31 cellular contexts compared by ENCODE assay signal in the genomic region with DNA sequence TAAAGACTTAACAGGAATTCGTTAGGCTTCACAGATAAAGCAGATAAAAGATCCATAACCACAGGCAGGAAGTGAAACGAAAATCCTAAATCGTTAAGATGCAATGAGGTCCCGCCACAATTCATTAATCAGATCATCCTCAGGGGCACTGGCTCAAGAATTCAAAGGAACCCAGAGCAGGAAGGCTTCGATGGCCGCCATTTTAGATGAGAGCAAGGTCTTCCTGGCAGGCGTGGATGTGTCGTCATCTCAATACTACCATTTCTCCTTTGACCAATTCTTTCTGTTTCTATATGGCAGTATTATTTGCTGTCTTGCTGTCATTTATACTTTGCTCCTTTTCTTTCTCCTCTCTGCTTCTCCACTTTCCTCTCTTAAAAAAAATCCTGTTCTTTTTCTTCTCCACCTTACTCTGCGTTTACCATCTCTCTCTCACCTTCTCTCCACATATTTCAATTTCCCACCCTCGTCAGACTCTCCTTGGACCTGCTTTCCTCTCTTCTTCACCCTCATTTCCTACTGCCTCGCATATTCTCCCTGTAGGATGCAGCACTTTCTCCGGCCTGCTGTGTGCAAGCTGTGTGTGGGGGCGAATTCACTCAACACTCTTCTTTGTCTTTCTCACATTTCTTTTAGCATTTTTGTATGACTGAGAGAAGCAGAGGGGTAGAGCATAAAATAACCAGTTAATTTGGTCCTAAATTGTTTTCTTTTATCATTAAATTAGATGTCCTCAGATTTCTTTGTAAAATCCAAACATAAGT. TPM values are rescaled to one million over a fixed set of nuclear protein-coding genes. Genes with fewer than 3 reads are reported as not detected.
"Had no signal": no experiment of that assay in that cellular context is flagged by ENCODE, and none has a peak within 500 bp of the region (broad histone marks: within the 10 kb centered on the region; RNA-seq: fewer than 3 reads in every experiment).

No MANE protein-coding gene starts in this region.

- H3K4me1 Mint-ChIP-seq: activated B cell treated with CpG ODN at 0.5 μM for 24 hours; activated CD8-positive, alpha-beta memory T cell treated with anti-CD3 and anti-CD28 coated beads, Interleukin-2, amount 10 ng/mL, durations not matched to agents 7 days and 5 days; activated naive CD8-positive, alpha-beta T cell treated with anti-CD3 and anti-CD28 coated beads, Interleukin-2, amount 10 ng/mL, durations not matched to agents 7 days and 5 days; immature natural killer cell; naive B cell had no signal

- H3K4me1 ChIP-seq: right lobe of liver, transverse colon, uterus had no signal

- H3K27ac Mint-ChIP-seq: activated B cell treated with CpG ODN at 0.5 μM for 24 hours; activated CD8-positive, alpha-beta memory T cell treated with anti-CD3 and anti-CD28 coated beads, Interleukin-2, amount 10 ng/mL, durations not matched to agents 7 days and 5 days; activated CD8-positive, alpha-beta T cell treated with anti-CD3 and anti-CD28 coated beads for 36 hours; activated naive CD8-positive, alpha-beta T cell treated with anti-CD3 and anti-CD28 coated beads, Interleukin-2, amount 10 ng/mL, durations not matched to agents 7 days and 5 days; effector memory CD8-positive, alpha-beta T cell; immature natural killer cell; mesothelial cell of epicardium; naive B cell; nephron progenitor cell had no signal

- H3K27me3 ChIP-seq: brain microvascular endothelial cell, right lobe of liver, transverse colon, uterus had no signal

- H3K9me3 Mint-ChIP-seq: activated B cell treated with CpG ODN at 0.5 μM for 24 hours had no signal

- ATAC-seq: activated CD8-positive, alpha-beta memory T cell treated with anti-CD3 and anti-CD28 coated beads, Interleukin-2, amount 10 ng/mL, durations not matched to agents 7 days and 5 days; activated CD8-positive, alpha-beta T cell treated with anti-CD3 and anti-CD28 coated beads for 36 hours; effector memory CD8-positive, alpha-beta T cell; left colon; right lobe of liver had no signal

- H3K27ac ChIP-seq: brain microvascular endothelial cell, right lobe of liver, transverse colon, uterus had no signal

- FAIRE-seq: astrocyte, endothelial cell of umbilical vein, kidney had no signal

- H3K9me3 ChIP-seq: right lobe of liver, transverse colon, uterus had no signal

- DNase-seq: activated B cell treated with CpG ODN at 0.5 μM for 24 hours; activated CD4-positive, alpha-beta T cell treated with anti-CD3 and anti-CD28 coated beads, Interleukin-2, amount 50 U/mL, for 1 hour; activated CD8-positive, alpha-beta memory T cell treated with anti-CD3 and anti-CD28 coated beads, Interleukin-2, amount 10 ng/mL, durations not matched to agents 7 days and 5 days; activated CD8-positive, alpha-beta T cell treated with anti-CD3 and anti-CD28 coated beads for 36 hours; activated naive CD4-positive, alpha-beta T cell; activated naive CD8-positive, alpha-beta T cell treated with anti-CD3 and anti-CD28 coated beads, Interleukin-2, amount 10 ng/mL, durations not matched to agents 7 days and 5 days; activated T-cell treated with anti-CD3 and anti-CD28 coated beads, Interleukin-2, amount 50 U/mL, for 48 hours; brain microvascular endothelial cell; cortex of kidney; effector memory CD8-positive, alpha-beta T cell; immature natural killer cell; kidney; left colon; mammary epithelial cell; naive B cell; nephron progenitor cell; right lobe of liver; stimulated activated CD4-positive, alpha-beta T cell treated with anti-CD3 and anti-CD28 coated beads, Interleukin-2, amount 100 ng/mL, for 48 hours; stimulated activated naive CD4-positive, alpha-beta T cell treated with Interleukin-2 at 50 U/mL for 16 hours; T-helper 2 cell; transverse colon; uterus had no signal

- H3K36me3 ChIP-seq: brain microvascular endothelial cell, right lobe of liver, transverse colon, uterus had no signal

- H3K27me3 Mint-ChIP-seq: activated CD8-positive, alpha-beta memory T cell treated with anti-CD3 and anti-CD28 coated beads, Interleukin-2, amount 10 ng/mL, durations not matched to agents 7 days and 5 days; activated naive CD8-positive, alpha-beta T cell treated with anti-CD3 and anti-CD28 coated beads, Interleukin-2, amount 10 ng/mL, durations not matched to agents 7 days and 5 days; effector memory CD8-positive, alpha-beta T cell had no signal

- H3K36me3 Mint-ChIP-seq: activated CD8-positive, alpha-beta memory T cell treated with anti-CD3 and anti-CD28 coated beads, Interleukin-2, amount 10 ng/mL, durations not matched to agents 7 days and 5 days; activated naive CD8-positive, alpha-beta T cell treated with anti-CD3 and anti-CD28 coated beads, Interleukin-2, amount 10 ng/mL, durations not matched to agents 7 days and 5 days; immature natural killer cell; mesothelial cell of epicardium; naive B cell had no signal

- H3K4me3 Mint-ChIP-seq: activated B cell treated with CpG ODN at 0.5 μM for 24 hours; activated CD8-positive, alpha-beta memory T cell treated with anti-CD3 and anti-CD28 coated beads, Interleukin-2, amount 10 ng/mL, durations not matched to agents 7 days and 5 days; activated CD8-positive, alpha-beta T cell treated with anti-CD3 and anti-CD28 coated beads for 36 hours; activated naive CD8-positive, alpha-beta T cell treated with anti-CD3 and anti-CD28 coated beads, Interleukin-2, amount 10 ng/mL, durations not matched to agents 7 days and 5 days; effector memory CD8-positive, alpha-beta T cell; immature natural killer cell; mesothelial cell of epicardium; naive B cell; nephron progenitor cell had no signal

- H3K4me3 ChIP-seq: right lobe of liver, transverse colon, uterus had no signal

RNA-seq across cellular contexts. Expression of gene LHCGR, which starts 35.1 kb away (rescaled TPM):
- total RNA-seq: activated B cell treated with CpG ODN at 0.5 μM for 24 hours; activated CD8-positive, alpha-beta memory T cell treated with anti-CD3 and anti-CD28 coated beads, Interleukin-2, amount 10 ng/mL, durations not matched to agents 7 days and 5 days; activated CD8-positive, alpha-beta T cell treated with anti-CD3 and anti-CD28 coated beads for 36 hours; activated naive CD8-positive, alpha-beta T cell treated with anti-CD3 and anti-CD28 coated beads, Interleukin-2, amount 10 ng/mL, durations not matched to agents 7 days and 5 days; astrocyte; chondrocyte; endothelial cell of umbilical vein; fibroblast of lung; fibroblast of villous mesenchyme; kidney; left colon; liver; mammary epithelial cell; osteoblast; renal cortical epithelial cell; right lobe of liver; transverse colon had no signal
- polyA plus RNA-seq: endothelial cell of umbilical vein, immature natural killer cell, liver, mammary epithelial cell had no signal
